Comparison of ENCODE assay signal across 8 cellular contexts in the genomic region with DNA sequence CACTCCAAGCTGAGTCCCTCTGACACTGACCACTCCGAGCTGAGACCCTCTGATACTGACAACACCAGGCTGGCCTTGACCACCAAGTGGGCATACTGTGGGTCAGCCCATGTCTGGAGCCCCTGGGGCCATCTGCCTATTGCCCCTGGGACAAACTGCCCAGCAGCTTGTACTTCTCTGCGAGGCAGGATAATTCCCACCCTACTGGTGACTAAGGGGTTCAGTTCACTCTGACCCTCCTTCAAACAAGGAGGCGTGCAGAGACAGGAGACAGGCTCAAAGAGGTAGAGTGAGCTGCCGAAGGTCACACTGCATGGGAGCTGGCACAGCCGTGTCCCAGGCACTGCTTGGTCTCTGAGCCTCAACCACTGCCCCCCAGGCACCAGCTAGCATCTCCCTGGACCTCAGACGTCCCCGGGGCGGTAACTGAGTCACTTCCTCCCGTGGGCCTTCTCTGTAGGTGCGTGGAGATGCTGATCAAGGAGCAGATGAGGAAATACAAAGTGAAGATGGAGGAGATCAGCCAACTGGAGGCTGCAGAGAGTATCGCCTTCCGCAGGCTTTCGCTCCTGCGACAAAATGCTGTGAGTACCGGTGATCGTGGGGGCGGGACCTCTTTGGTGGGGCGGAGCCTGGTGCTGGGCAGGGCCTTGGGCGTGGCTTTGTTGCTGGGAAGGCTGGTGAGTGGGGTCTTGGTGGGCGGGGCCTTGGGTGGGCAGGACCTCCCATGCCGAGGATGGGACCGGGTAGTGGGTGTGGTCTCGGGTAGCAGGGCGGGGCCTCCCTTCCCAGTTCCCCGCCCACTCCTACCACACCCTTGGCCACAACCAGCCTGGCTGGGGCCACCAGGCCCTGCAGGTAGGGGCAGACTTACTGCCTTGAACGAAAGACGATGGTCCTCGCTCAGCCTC. TPM values are rescaled to one million over a fixed set of nuclear protein-coding genes. Genes with fewer than 3 reads are reported as not detected.
DNase-seq lines count a peak whose midpoint lies in the region; ATAC-seq and TF ChIP-seq lines count a peak whose summit lies in the region.

No MANE protein-coding gene starts in this region.

- H3K9ac ChIP-seq in neural progenitor cell: no peak overlapping the region

- H3K36me3 ChIP-seq in neural progenitor cell: no peaks in the 10 kb centered on the region

- DNase-seq in activated CD4-positive, alpha-beta T cell treated with anti-CD3 and anti-CD28 coated beads for 36 hours: peak; percentile 76
- no peak for DNase-seq in activated CD4-positive, alpha-beta T cell treated with anti-CD3 and anti-CD28 coated beads for 1 hour
- DNase-seq in NCI-H82 treated with DMSO at 0.1 percent for 48 hours (lab: John Stamatoyannopoulos, UW; ENCODE audit: unreplicated experiment) (peak; percentile 60), neural progenitor cell (ENCODE audit: low spot score) (peak; percentile 93), dorsolateral prefrontal cortex (no peak), posterior vena cava (ENCODE audit: low spot score) (no peak), NOMO-1 (lab: John Stamatoyannopoulos, UW; ENCODE audit: unreplicated experiment in 2 of 2) (no peak)
- DNase-seq in activated naive CD8-positive, alpha-beta T cell treated with anti-CD3 and anti-CD28 coated beads, Interleukin-2, amount 10 ng/mL, durations not matched to agents 7 days and 5 days: peak; percentile 55

- no peak overlapping the region for H3K27ac ChIP-seq in neural progenitor cell
- no peak overlapping the region for H3K27ac ChIP-seq in dorsolateral prefrontal cortex

- no peaks in the 10 kb centered on the region for H4K20me1 ChIP-seq in neural progenitor cell (ENCODE audit: low read depth)

- peak overlapping the region; percentile 32 for H3K27ac Mint-ChIP-seq in activated CD4-positive, alpha-beta T cell treated with anti-CD3 and anti-CD28 coated beads for 36 hours
- H3K27ac Mint-ChIP-seq in activated naive CD8-positive, alpha-beta T cell treated with anti-CD3 and anti-CD28 coated beads, Interleukin-2, amount 10 ng/mL, durations not matched to agents 7 days and 5 days: no peak overlapping the region
- H3K27ac Mint-ChIP-seq in neural progenitor cell: no peak overlapping the region

- H2AFZ ChIP-seq in neural progenitor cell (replicated peaks): no peak overlapping the region

- CTCF ChIA-PET in activated CD4-positive, alpha-beta T cell treated with anti-CD3 and anti-CD28 coated beads for 36 hours (lab: Charles Lee): no interaction called here

- no peaks in the 10 kb centered on the region for H3K9me3 Mint-ChIP-seq in activated CD4-positive, alpha-beta T cell treated with anti-CD3 and anti-CD28 coated beads for 36 hours (ENCODE audit: low read depth)
- no peaks in the 10 kb centered on the region for H3K9me3 Mint-ChIP-seq in activated naive CD8-positive, alpha-beta T cell treated with anti-CD3 and anti-CD28 coated beads, Interleukin-2, amount 10 ng/mL, durations not matched to agents 7 days and 5 days
- no peaks in the 10 kb centered on the region for H3K9me3 Mint-ChIP-seq in neural progenitor cell

- no peak overlapping the region for H3K4me3 Mint-ChIP-seq in activated CD4-positive, alpha-beta T cell treated with anti-CD3 and anti-CD28 coated beads for 36 hours
- H3K4me3 Mint-ChIP-seq in activated naive CD8-positive, alpha-beta T cell treated with anti-CD3 and anti-CD28 coated beads, Interleukin-2, amount 10 ng/mL, durations not matched to agents 7 days and 5 days: no peak overlapping the region
- no peak overlapping the region for H3K4me3 Mint-ChIP-seq in neural progenitor cell

- H3K4me3 ChIP-seq in neural progenitor cell: no peak overlapping the region
- no peak overlapping the region for H3K4me3 ChIP-seq in dorsolateral prefrontal cortex

- H3K27me3 Mint-ChIP-seq in activated CD4-positive, alpha-beta T cell treated with anti-CD3 and anti-CD28 coated beads for 36 hours: no peaks in the 10 kb centered on the region
- no peaks in the 10 kb centered on the region for H3K27me3 Mint-ChIP-seq in activated naive CD8-positive, alpha-beta T cell treated with anti-CD3 and anti-CD28 coated beads, Interleukin-2, amount 10 ng/mL, durations not matched to agents 7 days and 5 days
- H3K27me3 Mint-ChIP-seq in neural progenitor cell (ENCODE audit: insufficient read depth, low read depth): peaks cover 2% of the 10 kb centered on the region

- H3K4me1 ChIP-seq in neural progenitor cell: peaks cover 4% of the 10 kb centered on the region

- intact Hi-C loops in activated CD4-positive, alpha-beta T cell treated with anti-CD3 and anti-CD28 coated beads for 36 hours (cut with DNase I, micrococcal nuclease): no loop called here
- intact Hi-C loops in dorsolateral prefrontal cortex (cut with DNase I) (loop anchor here in 1 of 2 donors (5.0 kb wide), 1 partner anchor 132 kb away; a partner anchor contains a TSS), posterior vena cava (cut with DNase I) (loop anchor here in 1 of 2 donors (5.0 kb wide), 1 partner anchor 73 kb away; a partner anchor contains a TSS)

- POLR2A ChIA-PET in activated CD4-positive, alpha-beta T cell treated with anti-CD3 and anti-CD28 coated beads for 36 hours (lab: Charles Lee): interaction anchor here (1.0 kb wide), 1 partner anchor 26 kb away, joined by 3 read pairs; no protein-coding TSS in a partner anchor
- POLR2A ChIA-PET in activated naive CD8-positive, alpha-beta T cell treated with anti-CD3 and anti-CD28 coated beads, Interleukin-2, amount 10 ng/mL, durations not matched to agents 7 days and 5 days (lab: Charles Lee): no interaction called here

- TF ChIP-seq CTCF in neural progenitor cell (IDR thresholded peaks at IDR 0.05) (no peak), dorsolateral prefrontal cortex (IDR thresholded peaks at IDR 0.05 in 54 of 56, conservative IDR thresholded peaks at IDR 0.05 in 2 of 56; ENCODE audit: low read depth in 1 of 56, partially characterized antibody in 56 of 56) (no peak)

- no peaks in the 10 kb centered on the region for H3K79me2 ChIP-seq in neural progenitor cell (ENCODE audit: low read depth)

- no peaks in the 10 kb centered on the region for H3K9me3 ChIP-seq in neural progenitor cell (ENCODE audit: low read depth)

- peaks cover 26% of the 10 kb centered on the region for H3K36me3 Mint-ChIP-seq in activated CD4-positive, alpha-beta T cell treated with anti-CD3 and anti-CD28 coated beads for 36 hours (ENCODE audit: low read depth)
- peaks cover 22% of the 10 kb centered on the region for H3K36me3 Mint-ChIP-seq in activated naive CD8-positive, alpha-beta T cell treated with anti-CD3 and anti-CD28 coated beads, Interleukin-2, amount 10 ng/mL, durations not matched to agents 7 days and 5 days
- H3K36me3 Mint-ChIP-seq in neural progenitor cell: peaks cover 21% of the 10 kb centered on the region

- H3K4me2 ChIP-seq in neural progenitor cell: peak overlapping the region; percentile 17

- peaks cover 10% of the 10 kb centered on the region for H3K4me1 Mint-ChIP-seq in activated CD4-positive, alpha-beta T cell treated with anti-CD3 and anti-CD28 coated beads for 36 hours
- H3K4me1 Mint-ChIP-seq in activated naive CD8-positive, alpha-beta T cell treated with anti-CD3 and anti-CD28 coated beads, Interleukin-2, amount 10 ng/mL, durations not matched to agents 7 days and 5 days: peaks cover 9% of the 10 kb centered on the region
- H3K4me1 Mint-ChIP-seq in neural progenitor cell: peaks cover 7% of the 10 kb centered on the region

- H3F3A ChIP-seq in neural progenitor cell (ENCODE audit: low read depth): peaks cover 6% of the 10 kb centered on the region

- H3K27me3 ChIP-seq in neural progenitor cell (no peaks in the 10 kb centered on the region), dorsolateral prefrontal cortex (no peaks in the 10 kb centered on the region)

- peak; percentile 68 for ATAC-seq in activated CD4-positive, alpha-beta T cell treated with anti-CD3 and anti-CD28 coated beads for 36 hours
- ATAC-seq in activated naive CD8-positive, alpha-beta T cell treated with anti-CD3 and anti-CD28 coated beads, Interleukin-2, amount 10 ng/mL, durations not matched to agents 7 days and 5 days (ENCODE audit: low read depth): peak; percentile 38

RNA-seq across cellular contexts. Expression of a gene that starts 5.8 kb away (rescaled TPM):
- total RNA-seq in activated CD4-positive, alpha-beta T cell treated with anti-CD3 and anti-CD28 coated beads for 36 hours: 10 to 100 TPM; 22.6 to 24.5 TPM
- 10 to 100 TPM; 30.1 to 31.8 TPM for total RNA-seq in activated naive CD8-positive, alpha-beta T cell treated with anti-CD3 and anti-CD28 coated beads, Interleukin-2, amount 10 ng/mL, durations not matched to agents 7 days and 5 days
- 12.1 and 13.6 TPM in 2 replicates for total RNA-seq in neural progenitor cell (ENCODE audit: low replicate concordance)
- 10 to 100 TPM; 27.0 to 54.1 (median 39.3) TPM for total RNA-seq in dorsolateral prefrontal cortex
- 10 to 100 TPM; 16.4 to 17.6 TPM for total RNA-seq in posterior vena cava

RNA-seq across cellular contexts. Expression of a gene that starts 16.6 kb away (rescaled TPM):
- total RNA-seq in activated CD4-positive, alpha-beta T cell treated with anti-CD3 and anti-CD28 coated beads for 36 hours: 10 to 100 TPM; 10.9 to 11.7 TPM
- total RNA-seq in activated naive CD8-positive, alpha-beta T cell treated with anti-CD3 and anti-CD28 coated beads, Interleukin-2, amount 10 ng/mL, durations not matched to agents 7 days and 5 days: 10 to 100 TPM; 31.8 to 39.0 TPM
- total RNA-seq in neural progenitor cell (ENCODE audit: low replicate concordance) (4.6 and 7.7 TPM in 2 replicates), dorsolateral prefrontal cortex (10 to 100 TPM; 11.1 to 42.0 (median 24.9) TPM), posterior vena cava (10 to 100 TPM; 14.8 to 18.0 TPM)

RNA-seq across cellular contexts. Expression of a gene that starts 36.3 kb away (rescaled TPM):
- total RNA-seq in activated CD4-positive, alpha-beta T cell treated with anti-CD3 and anti-CD28 coated beads for 36 hours: 1 to 10 TPM; 7.4 to 7.9 TPM
- 1 to 10 TPM; 2.3 to 3.0 TPM for total RNA-seq in activated naive CD8-positive, alpha-beta T cell treated with anti-CD3 and anti-CD28 coated beads, Interleukin-2, amount 10 ng/mL, durations not matched to agents 7 days and 5 days
- 14.3 and 67.0 TPM in 2 replicates for total RNA-seq in neural progenitor cell (ENCODE audit: low replicate concordance)
- total RNA-seq in dorsolateral prefrontal cortex: 10 to 100 TPM; 15.4 to 52.5 (median 27.8) TPM
- total RNA-seq in posterior vena cava: 10 to 100 TPM; 21.2 to 22.8 TPM

RNA-seq across cellular contexts. Expression of a gene that starts 55.2 kb away (rescaled TPM):
- under 1 TPM in 1 of 2 experiments, not detected in 1; 0.11 TPM for total RNA-seq in activated CD4-positive, alpha-beta T cell treated with anti-CD3 and anti-CD28 coated beads for 36 hours
- not detected for total RNA-seq in activated naive CD8-positive, alpha-beta T cell treated with anti-CD3 and anti-CD28 coated beads, Interleukin-2, amount 10 ng/mL, durations not matched to agents 7 days and 5 days
- total RNA-seq in neural progenitor cell (ENCODE audit: low replicate concordance): 0.28 and 1.1 TPM in 2 replicates
- total RNA-seq in dorsolateral prefrontal cortex: 10 to 100 TPM in 1 of 120 experiments, 1 to 10 TPM in 117, under 1 TPM in 2; 0.90 to 10.9 (median 3.4) TPM
- 1 to 10 TPM; 4.8 to 5.7 TPM for total RNA-seq in posterior vena cava

RNA-seq across cellular contexts. Expression of a gene that starts 57.9 kb away (rescaled TPM):
- 100 to 1,000 TPM; 109 to 132 TPM for total RNA-seq in activated CD4-positive, alpha-beta T cell treated with anti-CD3 and anti-CD28 coated beads for 36 hours
- 100 to 1,000 TPM; 104 to 112 TPM for total RNA-seq in activated naive CD8-positive, alpha-beta T cell treated with anti-CD3 and anti-CD28 coated beads, Interleukin-2, amount 10 ng/mL, durations not matched to agents 7 days and 5 days
- total RNA-seq in neural progenitor cell (ENCODE audit: low replicate concordance): 89.8 and 107 TPM in 2 replicates
- total RNA-seq in dorsolateral prefrontal cortex: 100 to 1,000 TPM in 110 of 120 experiments, 10 to 100 TPM in 10; 78.2 to 165 (median 122) TPM
- 10 to 100 TPM; 62.9 to 64.6 TPM for total RNA-seq in posterior vena cava

Comparison
In these comparisons a context has a peak if more than half of its experiments do, and no peak if none do; other contexts are left out.
1. DNase-seq: peak in activated CD4-positive, alpha-beta T cell treated with anti-CD3 and anti-CD28 coated beads for 36 hours (single experiment), NCI-H82 treated with DMSO at 0.1 percent for 48 hours (single experiment), activated naive CD8-positive, alpha-beta T cell treated with anti-CD3 and anti-CD28 coated beads, Interleukin-2, amount 10 ng/mL, durations not matched to agents 7 days and 5 days (single experiment) and neural progenitor cell (single experiment); none in activated CD4-positive, alpha-beta T cell treated with anti-CD3 and anti-CD28 coated beads for 1 hour (single experiment), dorsolateral prefrontal cortex (0 of 10), posterior vena cava (single experiment) and NOMO-1 (0 of 2).